ENCODE assay signal across 5 cellular contexts in genomic region chr2:121807771-121808170, GRCh38. TPM values are rescaled to one million over a fixed set of nuclear protein-coding genes. Genes with fewer than 3 reads are reported as not detected.
DNase-seq lines count a peak whose midpoint lies in the region; FAIRE-seq and TF ChIP-seq lines count a peak whose summit lies in the region.
"Not testable (repeated sequence)": the region's sequence is repeated elsewhere in the genome, so short reads cannot be mapped to it uniquely, and the experiment has no call there.

No MANE protein-coding gene starts in this region.

- H3K27ac Mint-ChIP-seq in nephron progenitor cell (peak overlapping the region; percentile 22), neural progenitor cell (peak overlapping the region; percentile 55)

- H2BK20ac ChIP-seq in H1 (ENCODE audit: low read length) = not testable (repeated sequence)

- not testable (repeated sequence) for H3F3A ChIP-seq in OCI-LY1 (ENCODE audit: insufficient read depth, low read length)
- H3F3A ChIP-seq in neural progenitor cell (ENCODE audit: low read depth) = peaks cover 14% of the 10 kb centered on the region

- not testable (repeated sequence) for H4K5ac ChIP-seq in H1 (ENCODE audit: insufficient read length, low read depth, low read length)

- not testable (repeated sequence) for TF ChIP-seq CTCF in OCI-LY1 (IDR thresholded peaks at IDR 0.05; ENCODE audit: low read length); H1 (IDR thresholded peaks at IDR 0.05; ENCODE audit: control extremely low read depth in 1 of 3, insufficient read depth in 1 of 3, low read depth in 1 of 3, low read length in 3 of 3); nephron progenitor cell (IDR thresholded peaks at IDR 0.05); neural progenitor cell (IDR thresholded peaks at IDR 0.05)

- not testable (repeated sequence) for H4K8ac ChIP-seq in H1 (ENCODE audit: extremely low read depth, insufficient read depth, low read length); trophoblast cell (ENCODE audit: low read depth, low read length)

- not testable (repeated sequence) for FAIRE-seq in H1 (lab: Jason Lieb, UNC)

- not testable (repeated sequence) for H3K79me2 ChIP-seq in OCI-LY1 (ENCODE audit: insufficient read depth, low read length); H1 (ENCODE audit: control insufficient read depth in 1 of 2, insufficient read depth in 2 of 2, low read length in 2 of 2); neural progenitor cell (ENCODE audit: low read depth); trophoblast cell (ENCODE audit: control insufficient read depth, insufficient read depth, low read length, poor library complexity)

- not testable (repeated sequence) for H3K14ac ChIP-seq in H1 (ENCODE audit: insufficient read length); trophoblast cell (ENCODE audit: low read length)

- not testable (repeated sequence) for H2AK5ac ChIP-seq in H1 (ENCODE audit: low read depth, low read length); trophoblast cell (ENCODE audit: low read length)

- H3K23ac ChIP-seq in H1 (ENCODE audit: insufficient read length); trophoblast cell (ENCODE audit: low read length): not testable (repeated sequence)

- not testable (repeated sequence) for H2BK120ac ChIP-seq in H1 (replicated peaks; ENCODE audit: low read depth, low read length); trophoblast cell (ENCODE audit: insufficient read depth, low read length, poor library complexity)

- H3K4ac ChIP-seq in H1 (replicated peaks; ENCODE audit: insufficient read length, low read depth, low read length); trophoblast cell (ENCODE audit: low read depth, low read length): not testable (repeated sequence)

- H2BK15ac ChIP-seq in H1 (ENCODE audit: low read length) = not testable (repeated sequence)

- TF ChIP-seq POLR2A in H1 (IDR thresholded peaks at IDR 0.05; ENCODE audit: control extremely low read depth in 1 of 2, low read depth in 2 of 2, low read length in 2 of 2) = not testable (repeated sequence)

- H3K23me2 ChIP-seq in H1 (ENCODE audit: low read depth, low read length) = not testable (repeated sequence)

- H3K4me1 ChIP-seq in OCI-LY1 (ENCODE audit: insufficient read depth, low read length, severe bottlenecking) (peaks cover 60% of the 10 kb centered on the region), H1 (replicated peaks in 1 of 4; ENCODE audit: control insufficient read depth in 3 of 4, insufficient read depth in 4 of 4, low read length in 3 of 4) (peaks cover 4 to 18% (median 15%) of the 10 kb centered on the region in 4 experiments; a peak in 5 of 7 replicates), neural progenitor cell (peaks cover 17% of the 10 kb centered on the region)
- not testable (repeated sequence) for H3K4me1 ChIP-seq in trophoblast cell (ENCODE audit: control insufficient read depth in 1 of 2, insufficient read depth in 2 of 2, low read length in 2 of 2)

- not testable (repeated sequence) for H3K18ac ChIP-seq in H1 (ENCODE audit: extremely low read depth, low read length); trophoblast cell (ENCODE audit: low read length)

- not testable (repeated sequence) for H3K36me3 Mint-ChIP-seq in nephron progenitor cell (ENCODE audit: low read depth); neural progenitor cell

- peak overlapping the region; percentile 38 for H3K27ac ChIP-seq in OCI-LY1 (ENCODE audit: low read depth, low read length, poor library complexity, severe bottlenecking)
- not testable (repeated sequence) for H3K27ac ChIP-seq in H1 (ENCODE audit: low read depth, low read length); neural progenitor cell; trophoblast cell (ENCODE audit: low read depth, low read length)

- not testable (repeated sequence) for H3K79me1 ChIP-seq in H1 (ENCODE audit: low read depth, low read length); trophoblast cell (ENCODE audit: low read length)

- peaks cover 10% of the 10 kb centered on the region for H3K27me3 Mint-ChIP-seq in nephron progenitor cell (ENCODE audit: low read depth, poor library complexity)
- not testable (repeated sequence) for H3K27me3 Mint-ChIP-seq in neural progenitor cell (ENCODE audit: insufficient read depth, low read depth)

- not testable (repeated sequence) for H3K4me3 Mint-ChIP-seq in nephron progenitor cell, neural progenitor cell

- H3K9me2 ChIP-seq in OCI-LY1 (ENCODE audit: low read depth, low read length) = not testable (repeated sequence)

- peaks cover 15% of the 10 kb centered on the region for H3K4me1 Mint-ChIP-seq in nephron progenitor cell
- H3K4me1 Mint-ChIP-seq in neural progenitor cell = peaks cover 12% of the 10 kb centered on the region

- H3K9ac ChIP-seq in OCI-LY1 (ENCODE audit: low read length); H1 (replicated peaks in 1 of 4; ENCODE audit: extremely low read depth in 1 of 4, low read depth in 3 of 4, low read length in 3 of 4); neural progenitor cell; trophoblast cell (ENCODE audit: low read length): not testable (repeated sequence)

- not testable (repeated sequence) for H4K91ac ChIP-seq in H1 (replicated peaks; ENCODE audit: insufficient read length, low read length); trophoblast cell (ENCODE audit: low read depth, low read length)

- 91% methylated on average over 8 of the region's 8 CpGs; no CpG with 5 or more reads in 1 of the 2 experiments for whole genome bisulfite sequencing in H1 (ENCODE audit: extremely low coverage in 1 of 2, insufficient coverage in 1 of 2, insufficient read length in 1 of 2, insufficient replicate concordance in 2 of 2, low coverage in 1 of 2, low lambda C conversion rate in 2 of 2, missing lambda C conversion rate in 1 of 2), 2 experiments
- WGBS in trophoblast cell (ENCODE audit: extremely low coverage, insufficient coverage, insufficient read length) = no CpG with 5 or more reads among the region's 8 CpGs

- H3K4me2 ChIP-seq in OCI-LY1 (ENCODE audit: low read length); H1 (ENCODE audit: insufficient read depth in 1 of 2, low read depth in 2 of 2, low read length in 2 of 2); neural progenitor cell; trophoblast cell (ENCODE audit: low read length): not testable (repeated sequence)

- H4K12ac ChIP-seq in trophoblast cell (ENCODE audit: low read depth, low read length) = not testable (repeated sequence)

- H2AFZ ChIP-seq in OCI-LY1 (ENCODE audit: low read length); H1 (ENCODE audit: low read length); neural progenitor cell (replicated peaks); trophoblast cell (ENCODE audit: insufficient read depth, low read length, poor library complexity): not testable (repeated sequence)

- not testable (repeated sequence) for H3K4me3 ChIP-seq in OCI-LY1 (ENCODE audit: low read depth, low read length, poor library complexity, severe bottlenecking); H1 (ENCODE audit: extremely low read depth in 1 of 4, insufficient read depth in 2 of 4, low read depth in 3 of 4, low read length in 4 of 4); neural progenitor cell; trophoblast cell (ENCODE audit: low read depth, low read length)

- TF ChIP-seq EP300 in H1 (IDR thresholded peaks at IDR 0.05; ENCODE audit: borderline replicate concordance in 1 of 2, low read depth in 2 of 2, low read length in 2 of 2) = not testable (repeated sequence)

- not testable (repeated sequence) for H3K9me3 Mint-ChIP-seq in nephron progenitor cell, neural progenitor cell

- not testable (repeated sequence) for H4K20me1 ChIP-seq in OCI-LY1 (ENCODE audit: insufficient read depth, low read length); H1 (replicated peaks in 1 of 2; ENCODE audit: control insufficient read depth in 1 of 2, insufficient read depth in 2 of 2, low read length in 2 of 2); neural progenitor cell (ENCODE audit: low read depth)

- not testable (repeated sequence) for DNase-seq in H1 (ENCODE audit: low read depth in 1 of 2, low spot score in 2 of 2); nephron progenitor cell; neural progenitor cell (ENCODE audit: low spot score)
- DNase-seq in trophoblast cell = peak; percentile 65 to 79

- H3K56ac ChIP-seq in H1 (replicated peaks; ENCODE audit: insufficient read length, low read depth, low read length) = not testable (repeated sequence)

- not testable (repeated sequence) for H3K36me3 ChIP-seq in OCI-LY1 (ENCODE audit: insufficient read depth, low read length); H1 (ENCODE audit: control insufficient read depth in 2 of 4, insufficient read depth in 4 of 4, low read length in 3 of 4); neural progenitor cell; trophoblast cell (ENCODE audit: control insufficient read depth in 1 of 2, insufficient read depth in 2 of 2, low read length in 2 of 2)

- POLR2A ChIA-PET in H1 (lab: Charles Lee; ENCODE audit: partially characterized antibody) = interaction anchor here (0.6 kb wide), 1 partner anchor 14 kb away, joined by 3 read pairs; no protein-coding TSS in a partner anchor

- not testable (repeated sequence) for H2BK5ac ChIP-seq in H1 (ENCODE audit: low read depth, low read length); trophoblast cell (ENCODE audit: low read depth, low read length, poor library complexity)

- not testable (repeated sequence) for H3K27me3 ChIP-seq in OCI-LY1 (ENCODE audit: insufficient read depth, low read length); H1 (replicated peaks in 1 of 4; ENCODE audit: control insufficient read depth in 3 of 4, extremely low read depth in 1 of 4, insufficient read depth in 3 of 4, low read length in 3 of 4); neural progenitor cell; trophoblast cell (ENCODE audit: insufficient read depth, low read length)

- H2BK12ac ChIP-seq in H1 (ENCODE audit: low read depth, low read length) = 0 out of 2 replicates have a peak overlapping the region, but pooled peaks have one; percentile 18
- not testable (repeated sequence) for H2BK12ac ChIP-seq in trophoblast cell (ENCODE audit: low read length)

- CTCF ChIA-PET in H1 (lab: Charles Lee; ENCODE audit: partially characterized antibody) = not testable (repeated sequence)

- H3K9me3 ChIP-seq in OCI-LY1 (ENCODE audit: low read length); H1 (ENCODE audit: insufficient read depth in 2 of 2, low read depth in 1 of 2, low read length in 1 of 2); neural progenitor cell (ENCODE audit: low read depth); trophoblast cell (ENCODE audit: insufficient read depth, low read depth, low read length): not testable (repeated sequence)

- not testable (repeated sequence) for TF ChIP-seq RAD21 in H1 (IDR thresholded peaks at IDR 0.05 in 1 of 2, conservative IDR thresholded peaks at IDR 0.05 in 1 of 2; ENCODE audit: low read depth in 2 of 2, low read length in 2 of 2)

RNA-seq across cellular contexts. Expression of gene TSN, which starts 52.3 kb away (rescaled TPM):
- total RNA-seq in H1 (2021; fragmentation: NEBNext Ultra II Directional; extraction: Animal tissue kit (Norgen Biotek cat#: 25700)) = 96.1 and 96.3 TPM in 2 replicates
- polyA plus RNA-seq in H1 (2011; rRNA removed) = 30.6 and 44.4 TPM in 2 replicates
- 41.2 TPM for polyA plus RNA-seq in H1 (2011; cell fraction: cytosol; rRNA removed)
- 20.6 TPM for polyA plus RNA-seq in H1 (2011; cell fraction: nucleus; rRNA removed)
- 45.5 to 71.2 TPM (median 55.4 TPM) in 4 replicates for polyA plus RNA-seq in H1 (2012, experiment 1 of 2)
- 11.8 TPM for polyA plus RNA-seq in H1 (2012, experiment 2 of 2)
- 45.9 TPM for polyA plus RNA-seq in H1 (2013, experiment 1 of 2)
- polyA plus RNA-seq in H1 (2013, experiment 2 of 2) = 49.5 TPM
- 50.1 and 67.4 TPM in 2 replicates for polyA minus RNA-seq in H1 (2011; rRNA and poly(A)+ RNA removed)
- polyA minus RNA-seq in H1 (2011; cell fraction: cytosol; rRNA and poly(A)+ RNA removed) = 44.2 TPM
- 54.5 TPM for polyA minus RNA-seq in H1 (2011; cell fraction: nucleus; rRNA and poly(A)+ RNA removed)
- total RNA-seq in neural progenitor cell (ENCODE audit: low replicate concordance) = 64.9 and 86.9 TPM in 2 replicates
- 30.8 and 32.6 TPM in 2 replicates for polyA plus RNA-seq in trophoblast cell (2013)
